ENCODE assay signal across 28 cellular contexts in the genomic region with DNA sequence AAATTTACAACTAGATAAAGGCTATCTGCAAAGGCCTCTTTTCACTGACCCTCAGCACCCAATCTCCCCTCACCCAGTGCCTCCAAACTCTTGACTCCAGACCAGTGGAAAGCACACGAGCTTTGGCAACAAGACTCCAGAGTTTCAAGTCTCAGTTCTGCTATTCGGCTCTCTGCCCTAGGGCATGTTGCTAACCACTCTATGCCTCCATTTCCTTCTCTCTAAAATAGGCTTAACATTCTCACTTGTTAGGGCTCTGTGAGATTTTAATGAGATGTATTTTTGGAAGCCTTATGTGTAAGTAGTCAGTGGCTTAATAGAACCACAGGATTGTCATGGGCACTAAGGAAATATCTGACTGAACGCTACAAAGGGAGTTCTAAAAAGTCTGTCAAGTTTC.
"Had no signal": no experiment of that assay in that cellular context is flagged by ENCODE, and none has a peak within 500 bp of the region (broad histone marks: within the 10 kb centered on the region; RNA-seq: fewer than 3 reads in every experiment).

No MANE protein-coding gene starts in this region.

- H3K9ac ChIP-seq: KMS-11 had no signal

- DNase-seq: activated CD4-positive, alpha-beta T cell treated with anti-CD3 and anti-CD28 coated beads for 36 hours; activated CD4-positive, alpha-beta T cell treated with anti-CD3 and anti-CD28 coated beads, Interleukin-2, amount 10 ng/mL, durations not matched to agents 7 days and 5 days; activated CD4-positive, alpha-beta T cell treated with anti-CD3 and anti-CD28 coated beads, Interleukin-2, amount 50 U/mL, for 48 hours; activated CD8-positive, alpha-beta T cell treated with anti-CD3 and anti-CD28 coated beads, Interleukin-2, amount 10 ng/mL, durations not matched to agents 7 days and 5 days; activated gamma-delta T cell treated with Interleukin-2 at 50 U/mL for 16 hours; activated naive CD4-positive, alpha-beta T cell treated with anti-CD3 and anti-CD28 coated beads for 36 hours; activated T-cell treated with anti-CD3 and anti-CD28 coated beads, Interleukin-2, amount 50 U/mL, for 4 hours; adrenal gland; caudate nucleus; cerebellar nuclear complex; NCI-H1092 treated with DMSO at 0.1 percent for 48 hours; NCI-H1417; NCI-H146; NCI-H187; NCI-H2029 treated with DMSO at 0.1 percent for 48 hours; NCI-H2107; NCI-H2171; NCI-H510A treated with DMSO at 0.1 percent for 48 hours; NCI-H69; NCI-H82; PC-9; Right ventricle myocardium superior; T1000 had no signal

- H3K36me3 ChIP-seq: adrenal gland, SJSA1 had no signal

- H3K4me2 ChIP-seq: KMS-11, PC-9 had no signal

- H3K4me1 ChIP-seq: adrenal gland, SJSA1 had no signal

- ATAC-seq: activated CD4-positive, alpha-beta T cell treated with anti-CD3 and anti-CD28 coated beads for 36 hours; activated CD4-positive, CD25-positive, alpha-beta regulatory T cell treated with anti-CD3 and anti-CD28 coated beads, Interleukin-2, amount 50 U/mL, for 24 hours; activated CD8-positive, alpha-beta T cell treated with anti-CD3 and anti-CD28 coated beads, Interleukin-2, amount 10 ng/mL, durations not matched to agents 7 days and 5 days; activated naive CD4-positive, alpha-beta T cell treated with anti-CD3 and anti-CD28 coated beads, Interleukin-2, amount 50 U/mL, for 72 hours; activated T-cell treated with anti-CD3 and anti-CD28 coated beads, Interleukin-2, amount 50 U/mL, for 4 hours; SK-N-SH treated with all-trans-retinoic acid at 6 μM for 48 hours had no signal

- H3K4me3 ChIP-seq: adrenal gland, PC-9, SJSA1 had no signal

- H3K9me3 ChIP-seq: adrenal gland, SJSA1 had no signal

- H2AFZ ChIP-seq: PC-9 had no signal

- H3K27me3 ChIP-seq: adrenal gland, SJSA1 had no signal

- H3K27ac ChIP-seq: adrenal gland, KMS-11, PC-9, SJSA1 had no signal
